Comparison of ENCODE assay signal across 2 cellular contexts in the genomic region with DNA sequence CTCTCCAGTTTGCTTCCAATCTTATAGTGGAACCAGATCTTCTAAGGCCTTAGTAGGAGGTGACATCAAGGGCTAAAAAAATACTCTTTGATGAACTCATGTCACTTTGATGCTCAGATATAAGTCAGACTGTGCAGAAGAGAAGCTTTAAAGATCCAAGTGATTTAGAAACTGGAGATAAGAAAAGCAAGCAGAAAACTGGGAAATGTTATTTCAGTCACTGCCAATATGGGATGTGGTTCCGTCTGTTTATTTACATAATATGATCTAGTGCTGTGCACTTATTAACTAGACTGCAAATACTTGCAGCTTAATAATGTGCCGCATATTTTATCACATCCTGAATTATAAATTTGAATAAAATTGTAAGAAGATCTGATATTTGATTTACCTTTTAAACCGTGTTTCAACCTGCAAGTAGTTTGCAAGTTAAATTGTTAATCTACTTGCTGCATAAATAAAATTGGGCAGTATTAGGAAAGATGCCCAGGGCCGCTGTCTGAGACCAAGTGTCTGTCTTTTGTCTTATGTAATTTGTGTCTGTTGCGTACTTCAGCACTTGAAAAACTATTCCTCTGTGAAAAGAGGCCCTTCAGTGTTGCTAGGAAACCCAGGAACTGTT.
TF ChIP-seq lines count a peak whose summit lies in the region.

No MANE protein-coding gene starts in this region.

TF ChIP-seq in A549, 52 proteins besides CTCF, POLR2A, EP300 and RAD21:
- TF ChIP-seq GATA3 (IDR thresholded peaks at IDR 0.05; ENCODE audit: borderline replicate concordance) (peak; percentile 69), EHF (CRISPR knock-in tag; IDR thresholded peaks at IDR 0.05) (no peak)

TF ChIP-seq in HepG2, 621 proteins besides CTCF, POLR2A, EP300 and RAD21 (continues in another document):
- TF ChIP-seq ZSCAN12 (CRISPR knock-in tag; IDR thresholded peaks at IDR 0.05) = no peak
- TF ChIP-seq ZNF879 (CRISPR knock-in tag; IDR thresholded peaks at IDR 0.05) = no peak
- no peak for TF ChIP-seq ZNF557 (CRISPR knock-in tag; IDR thresholded peaks at IDR 0.05)
- TF ChIP-seq NFIC (IDR thresholded peaks at IDR 0.05; ENCODE audit: low read length) = peak; percentile 98
- peak; percentile 79 for TF ChIP-seq ATF2 (CRISPR knock-in tag; IDR thresholded peaks at IDR 0.05)
- no peak for TF ChIP-seq NONO (IDR thresholded peaks at IDR 0.05)
- no peak for TF ChIP-seq NONO (CRISPR knock-in tag; conservative IDR thresholded peaks at IDR 0.05)
- TF ChIP-seq POLR2AphosphoS2 (IDR thresholded peaks at IDR 0.05; ENCODE audit: low read depth, low read length) = no peak
- peak; percentile 86 for TF ChIP-seq ZNF362 (CRISPR knock-in tag; IDR thresholded peaks at IDR 0.05; ENCODE audit: borderline replicate concordance)
- TF ChIP-seq HNF4A (CRISPR knock-in tag; IDR thresholded peaks at IDR 0.05) = peak; percentile 66
- TF ChIP-seq KDM1A (CRISPR knock-in tag; IDR thresholded peaks at IDR 0.05) = no peak
- no peak for TF ChIP-seq THAP9 (CRISPR knock-in tag; IDR thresholded peaks at IDR 0.05; ENCODE audit: borderline replicate concordance)
- TF ChIP-seq SOX5 (CRISPR knock-in tag; IDR thresholded peaks at IDR 0.05; ENCODE audit: borderline replicate concordance) = peak; percentile 88
- peak; percentile 90 for TF ChIP-seq NKX3-1 (CRISPR knock-in tag; IDR thresholded peaks at IDR 0.05)
- peak; percentile 79 for TF ChIP-seq SKI (IDR thresholded peaks at IDR 0.05; ENCODE audit: partially characterized antibody)
- TF ChIP-seq ZNF230 (CRISPR knock-in tag; IDR thresholded peaks at IDR 0.05) = no peak
- no peak for TF ChIP-seq REXO4 (CRISPR knock-in tag; IDR thresholded peaks at IDR 0.05; ENCODE audit: borderline replicate concordance)
- TF ChIP-seq SNAPC4 (CRISPR knock-in tag; IDR thresholded peaks at IDR 0.05) = no peak
- TF ChIP-seq ZNF773 (CRISPR knock-in tag; IDR thresholded peaks at IDR 0.05; ENCODE audit: borderline replicate concordance) = no peak
- TF ChIP-seq AHDC1 (CRISPR knock-in tag; IDR thresholded peaks at IDR 0.05; ENCODE audit: borderline replicate concordance) = peak; percentile 88; the same call in 1 of the 2 replicates
- no peak for TF ChIP-seq SP2 (CRISPR knock-in tag; IDR thresholded peaks at IDR 0.05)
- 0 out of 2 replicates have a peak, but pooled peaks have one; percentile 32 for TF ChIP-seq ZBTB3 (CRISPR knock-in tag; IDR thresholded peaks at IDR 0.05; ENCODE audit: borderline replicate concordance, low read depth)
- peak; percentile 68; the same call in 1 of the 2 replicates for TF ChIP-seq HOXA5 (CRISPR knock-in tag; IDR thresholded peaks at IDR 0.05)
- TF ChIP-seq ZBTB43 (CRISPR knock-in tag; conservative IDR thresholded peaks at IDR 0.05) = peak; percentile 82
- TF ChIP-seq IRX3 (CRISPR knock-in tag; IDR thresholded peaks at IDR 0.05; ENCODE audit: borderline replicate concordance, low read depth) = no peak
- TF ChIP-seq ZNF143 (CRISPR knock-in tag; IDR thresholded peaks at IDR 0.05) = no peak
- peak; percentile 56 for TF ChIP-seq FOSL2 (CRISPR knock-in tag; IDR thresholded peaks at IDR 0.05)
- peak; percentile 53; the same call in 1 of the 2 replicates for TF ChIP-seq IKZF5 (CRISPR knock-in tag; IDR thresholded peaks at IDR 0.05)
- TF ChIP-seq TEAD3 (CRISPR knock-in tag; optimal IDR thresholded peaks at IDR 0.05; ENCODE audit: borderline replicate concordance) = peak; percentile 56
- TF ChIP-seq ELF3 (CRISPR knock-in tag; IDR thresholded peaks at IDR 0.05) = peak; percentile 84
- no peak for TF ChIP-seq FOXA1 (IDR thresholded peaks at IDR 0.05)
- TF ChIP-seq FOXA1 (CRISPR knock-in tag; IDR thresholded peaks at IDR 0.05) = peak; percentile 87
- peak; percentile 88 for TF ChIP-seq RARA (CRISPR knock-in tag; IDR thresholded peaks at IDR 0.05)
- peak; percentile 81; the same call in 1 of the 2 replicates for TF ChIP-seq MEIS1 (CRISPR knock-in tag; IDR thresholded peaks at IDR 0.05; ENCODE audit: borderline replicate concordance)
- TF ChIP-seq SAFB2 (CRISPR knock-in tag; IDR thresholded peaks at IDR 0.05; ENCODE audit: borderline replicate concordance, low read depth) = no peak
- TF ChIP-seq, protein P1, sequence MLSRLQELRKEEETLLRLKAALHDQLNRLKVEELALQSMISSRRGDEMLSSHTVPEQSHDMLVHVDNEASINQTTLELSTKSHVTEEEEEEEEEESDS (CRISPR knock-in tag; IDR thresholded peaks at IDR 0.05; ENCODE audit: borderline replicate concordance) = no peak
- TF ChIP-seq TBP (CRISPR knock-in tag; IDR thresholded peaks at IDR 0.05) = no peak
- TF ChIP-seq ZNF253 (CRISPR knock-in tag; IDR thresholded peaks at IDR 0.05; ENCODE audit: borderline replicate concordance) = no peak
